1 cellular context compared by ENCODE assay signal in the genomic region with DNA sequence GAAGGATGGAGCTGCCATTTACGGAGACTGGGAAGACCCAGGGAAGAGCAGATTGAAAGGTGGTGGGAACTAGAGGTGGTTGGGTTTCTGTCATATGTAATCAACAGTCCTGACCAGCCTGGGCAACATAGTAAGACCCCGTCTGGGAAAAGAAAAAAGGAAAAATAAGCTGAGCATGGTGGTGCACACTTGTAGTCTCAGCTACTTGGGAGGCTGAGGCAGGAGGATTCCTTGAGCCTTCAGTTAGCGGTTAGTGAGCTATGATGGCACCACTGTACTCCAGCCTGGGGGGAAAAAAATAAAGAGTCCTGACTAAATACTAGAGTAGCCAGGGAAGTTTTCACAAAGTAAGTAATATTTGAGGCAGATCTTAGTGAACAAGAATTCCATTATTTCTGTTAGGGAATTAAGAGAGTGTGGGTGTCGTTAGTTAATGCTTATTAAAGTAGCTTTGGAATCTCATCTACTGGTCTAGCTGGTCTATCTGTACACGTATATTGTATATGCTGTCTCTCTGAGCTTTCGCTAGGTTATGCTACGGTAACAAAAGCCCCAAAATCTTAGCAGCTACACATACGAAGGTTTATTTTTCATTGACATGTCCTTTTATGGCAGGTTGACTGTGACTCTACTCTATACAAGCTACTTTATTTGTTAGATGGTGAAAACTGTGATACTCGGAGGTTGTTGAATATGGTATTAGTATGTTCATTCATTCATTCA.
TF ChIP-seq lines count a peak whose summit lies in the region.

No MANE protein-coding gene starts in this region.

TF ChIP-seq in HepG2, 621 proteins besides CTCF, POLR2A, EP300 and RAD21 (continued from another document):
- TF ChIP-seq HNF1B (CRISPR knock-in tag; IDR thresholded peaks at IDR 0.05): no peak
- TF ChIP-seq, protein P1, sequence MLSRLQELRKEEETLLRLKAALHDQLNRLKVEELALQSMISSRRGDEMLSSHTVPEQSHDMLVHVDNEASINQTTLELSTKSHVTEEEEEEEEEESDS (CRISPR knock-in tag; IDR thresholded peaks at IDR 0.05; ENCODE audit: borderline replicate concordance): 0 out of 2 replicates have a peak, but pooled peaks have one; percentile 15
- TF ChIP-seq NKX3-1 (CRISPR knock-in tag; IDR thresholded peaks at IDR 0.05): no peak
- no peak for TF ChIP-seq PRPF4 (IDR thresholded peaks at IDR 0.05; ENCODE audit: low read depth, low read length, poor library complexity, severe bottlenecking)
- no peak for TF ChIP-seq SATB2 (CRISPR knock-in tag; IDR thresholded peaks at IDR 0.05)
- TF ChIP-seq MAZ (IDR thresholded peaks at IDR 0.05; ENCODE audit: borderline replicate concordance, low read depth, low read length): no peak
- TF ChIP-seq MAZ (CRISPR knock-in tag; IDR thresholded peaks at IDR 0.05; ENCODE audit: low read depth): no peak
- TF ChIP-seq POLR2G (IDR thresholded peaks at IDR 0.05; ENCODE audit: low read depth, low read length): no peak
- no peak for TF ChIP-seq ZNF816 (CRISPR knock-in tag; IDR thresholded peaks at IDR 0.05; ENCODE audit: borderline replicate concordance)
TF ChIP-seq in HepG2: peak in this region for 25.
